Comparison of ENCODE assay signal across 1 cellular context in genomic region chr4:145501051-145501660, GRCh38.
TF ChIP-seq lines count a peak whose summit lies in the region.

No MANE protein-coding gene starts in this region.

TF ChIP-seq in HepG2, 621 proteins besides CTCF, POLR2A, EP300 and RAD21 (continued from another document):
- TF ChIP-seq MNT (IDR thresholded peaks at IDR 0.05) (no peak), NR0B2 (CRISPR knock-in tag; IDR thresholded peaks at IDR 0.05) (no peak), FOXA1 (IDR thresholded peaks at IDR 0.05) (no peak), FOXA1 (CRISPR knock-in tag; IDR thresholded peaks at IDR 0.05) (no peak), RBAK (CRISPR knock-in tag; IDR thresholded peaks at IDR 0.05) (no peak), ZSCAN29 (CRISPR knock-in tag; conservative IDR thresholded peaks at IDR 0.05) (no peak)
